17 cellular contexts compared by ENCODE assay signal in the genomic region with DNA sequence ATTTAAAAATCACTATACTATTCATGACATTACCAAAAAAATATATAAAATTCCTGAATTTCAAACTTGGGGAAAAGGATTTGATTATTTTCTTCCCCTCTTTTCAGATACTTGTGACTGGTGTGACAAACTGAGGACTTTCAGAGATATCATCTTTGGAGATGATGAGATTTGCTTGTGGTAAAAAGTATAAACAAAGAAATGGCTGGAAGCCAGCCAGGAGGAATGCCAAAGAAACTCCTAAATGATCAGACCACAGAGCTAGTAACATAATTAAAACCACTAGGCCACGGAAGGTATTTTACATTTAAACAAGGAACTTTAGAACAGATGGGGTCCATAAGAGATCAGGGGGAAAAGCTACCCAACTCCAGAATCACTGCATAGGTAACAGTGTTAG. TPM values are rescaled to one million over a fixed set of nuclear protein-coding genes. Genes with fewer than 3 reads are reported as not detected.
DNase-seq lines count a peak whose midpoint lies in the region; ATAC-seq, FAIRE-seq and TF ChIP-seq lines count a peak whose summit lies in the region.
"Had no signal": no experiment of that assay in that cellular context is flagged by ENCODE, and none has a peak within 500 bp of the region (broad histone marks: within the 10 kb centered on the region; RNA-seq: fewer than 3 reads in every experiment).

No MANE protein-coding gene starts in this region.

- no peak overlapping the region for H2AFZ ChIP-seq in HepG2 (ENCODE audit: low read length)

- BruUV-seq in HepG2 (replicated peaks; lab: Mats Ljungman, UMichigan): no TSS peak

- H3K79me2 ChIP-seq in HepG2 (ENCODE audit: insufficient read depth, low read length): no peaks in the 10 kb centered on the region

- H3K36me3 ChIP-seq in HepG2 (replicated peaks in 1 of 2; ENCODE audit: control insufficient read depth in 1 of 2, insufficient read depth in 2 of 2, low read length in 2 of 2): no peaks in the 10 kb centered on the region; a peak in 2 of 5 replicates

- H3K4me3 ChIP-seq in AG04450 (ENCODE audit: low read depth, low read length) (no peak overlapping the region), foreskin fibroblast (ENCODE audit: low read depth in 1 of 2, low read length in 2 of 2) (no peak overlapping the region), HepG2 (replicated peaks in 1 of 3; ENCODE audit: insufficient read depth in 1 of 3, low read depth in 2 of 3, low read length in 3 of 3) (no peak overlapping the region)
- H3K4me3 ChIP-seq: BLaER1, lung had no signal

- ATAC-seq in SK-N-SH treated with all-trans-retinoic acid at 6 μM for 48 hours (peak; percentile 58), HG03354 (IDR thresholded peaks at IDR 0.05; ENCODE audit: poor library complexity, severe bottlenecking, unreplicated experiment) (no peak), GM19035 (IDR thresholded peaks at IDR 0.05; ENCODE audit: unreplicated experiment) (no peak), HepG2 (no peak)
- ATAC-seq: activated naive CD8-positive, alpha-beta T cell treated with anti-CD3 and anti-CD28 coated beads, Interleukin-2, amount 50 U/mL, for 24 hours; stimulated activated effector memory CD8-positive, alpha-beta T cell treated with anti-CD3 and anti-CD28 coated beads, Interleukin-12 subunit alpha, Interleukin-12 subunit beta, amount 100 ng/mL, for 72 hours had no signal

- TF ChIP-seq POLR2A in HepG2 (IDR thresholded peaks at IDR 0.05; ENCODE audit: insufficient read depth in 1 of 2, low read depth in 2 of 2, low read length in 2 of 2): no peak

- TF ChIP-seq CTCF in AG04450 (IDR thresholded peaks at IDR 0.05; ENCODE audit: low read depth, low read length): no peak
- TF ChIP-seq CTCF in foreskin fibroblast (IDR thresholded peaks at IDR 0.05; ENCODE audit: low read depth, low read length): no peak
- no peak for TF ChIP-seq CTCF in HepG2 (CRISPR knock-in tag; IDR thresholded peaks at IDR 0.05)

- H3K27me3 ChIP-seq in AG04450 (ENCODE audit: control insufficient read depth, insufficient read depth, low read length) (no peaks in the 10 kb centered on the region), HepG2 (ENCODE audit: control insufficient read depth in 1 of 2, insufficient read depth in 2 of 2, low read length in 2 of 2) (no peaks in the 10 kb centered on the region)
- H3K27me3 ChIP-seq: BLaER1 had no signal

- no peaks in the 10 kb centered on the region for H4K20me1 ChIP-seq in HepG2 (ENCODE audit: insufficient read depth, low read length)
- H4K20me1 ChIP-seq: BLaER1 had no signal

- DNase-seq in AG04450 (ENCODE audit: low read depth, low spot score) (peak; percentile 11), EL (peak; percentile 81), foreskin fibroblast (peak; percentile 67 to 85), cerebellar cortex (ENCODE audit: low spot score) (no peak), HepG2 (ENCODE audit: low spot score) (no peak)
- DNase-seq: activated CD4-positive, CD25-positive, alpha-beta regulatory T cell; activated naive CD8-positive, alpha-beta T cell treated with anti-CD3 and anti-CD28 coated beads, Interleukin-2, amount 50 U/mL, for 24 hours; effector CD4-positive, alpha-beta T cell; hippocampal formation; NCI-H2081 had no signal

- H3K4me1 ChIP-seq in HepG2 (ENCODE audit: insufficient read depth, low read length): no peaks in the 10 kb centered on the region
- H3K4me1 ChIP-seq: BLaER1 had no signal

- no peak for TF ChIP-seq RAD21 in HepG2 (CRISPR knock-in tag; IDR thresholded peaks at IDR 0.05)

- no peak for TF ChIP-seq EP300 in HepG2 (IDR thresholded peaks at IDR 0.05; ENCODE audit: low read depth in 2 of 2, low read length in 2 of 2)
- no peak for TF ChIP-seq EP300 in HepG2 (CRISPR knock-in tag; IDR thresholded peaks at IDR 0.05; ENCODE audit: borderline replicate concordance)

- H3K9ac ChIP-seq in HepG2 (ENCODE audit: insufficient read depth, low read depth, low read length): no peak overlapping the region
- H3K9ac ChIP-seq: BLaER1, KMS-11 had no signal

- intact Hi-C loops in HepG2 (cut with micrococcal nuclease; ENCODE audit: unreplicated experiment): no loop called here

- POLR2A ChIA-PET in AG04450 (lab: Yijun Ruan, JAX): no interaction called here
- POLR2A ChIA-PET in HepG2 (lab: Yijun Ruan, JAX): no interaction called here

- WGBS in HepG2 (ENCODE audit: low lambda C conversion rate): 92% methylated on average over 1 of the region's 1 CpG

- CTCF ChIA-PET in AG04450 (lab: Charles Lee): interaction anchor here (0.7 to 4.1 kb wide), 5 partner anchors 129 to 576 kb away, joined by 3 to 70 read pairs (median 9); no protein-coding TSS in a partner anchor
- CTCF ChIA-PET in HepG2 (lab: Yijun Ruan, JAX; ENCODE audit: low intra/inter-chr PET ratio, low total read pairs): no interaction called here

- no peak overlapping the region for H3K4me2 ChIP-seq in HepG2 (ENCODE audit: low read depth, low read length)
- H3K4me2 ChIP-seq: BLaER1, KMS-11 had no signal

- in situ Hi-C loops in HepG2 (cut with HindIII; ENCODE audit: extremely low pct_ligation_motif_present, low pct_unique_long_range_greater_than_20kb): no loop called here

- no peak overlapping the region for H3K27ac ChIP-seq in AG04450 (ENCODE audit: low read depth, low read length)
- no peak overlapping the region for H3K27ac ChIP-seq in HepG2 (ENCODE audit: extremely low read length, insufficient read depth, low read length)
- H3K27ac ChIP-seq: BLaER1, KMS-11 had no signal

- FAIRE-seq in HepG2 (lab: Jason Lieb, UNC): no peak

- no peaks in the 10 kb centered on the region for H3K9me3 ChIP-seq in AG04450 (ENCODE audit: control insufficient read depth, insufficient read depth, low read length)
- no peaks in the 10 kb centered on the region for H3K9me3 ChIP-seq in HepG2 (ENCODE audit: low read length)
- H3K9me3 ChIP-seq: BLaER1 had no signal

TF ChIP-seq in HepG2, 621 proteins besides CTCF, POLR2A, EP300 and RAD21 (continues in another document):
- no peak for TF ChIP-seq NFE2L1 (CRISPR knock-in tag; IDR thresholded peaks at IDR 0.05; ENCODE audit: borderline replicate concordance)
- TF ChIP-seq, protein P1, sequence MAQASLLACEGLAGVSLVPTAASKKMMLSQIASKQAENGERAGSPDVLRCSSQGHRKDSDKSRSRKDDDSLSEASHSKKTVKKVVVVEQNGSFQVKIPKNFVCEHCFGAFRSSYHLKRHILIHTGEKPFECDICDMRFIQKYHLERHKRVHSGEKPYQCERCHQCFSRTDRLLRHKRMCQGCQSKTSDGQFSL (CRISPR knock-in tag; IDR thresholded peaks at IDR 0.05): no peak
- no peak for TF ChIP-seq ZNF703 (CRISPR knock-in tag; IDR thresholded peaks at IDR 0.05; ENCODE audit: borderline replicate concordance)

RNA-seq across cellular contexts. Expression of a gene that starts 58.7 kb away (rescaled TPM):
- 25.1 and 33.7 TPM in 2 replicates for polyA plus RNA-seq in AG04450 (2011; rRNA removed)
- polyA minus RNA-seq in AG04450 (2011; rRNA and poly(A)+ RNA removed): 45.3 and 63.5 TPM in 2 replicates
- total RNA-seq in HepG2 (2016; rRNA removed; fragmentation: Illumina TruSeq; extraction: Trizol): 33.6 and 33.8 TPM in 2 replicates
- total RNA-seq in HepG2 (2016; cell fraction: cytosol; rRNA removed; fragmentation: Illumina TruSeq; extraction: Trizol; ENCODE audit: low read depth): 11.4 and 12.2 TPM in 2 replicates
- 27.0 and 36.7 TPM in 2 replicates for total RNA-seq in HepG2 (2016; cell fraction: insoluble cytoplasmic fraction; rRNA removed; fragmentation: Illumina TruSeq; extraction: Trizol)
- 14.7 and 19.9 TPM in 2 replicates for total RNA-seq in HepG2 (2016; cell fraction: membrane; rRNA removed; fragmentation: Illumina TruSeq; extraction: Trizol)
- 64.8 and 68.2 TPM in 2 replicates for total RNA-seq in HepG2 (2016; cell fraction: nucleus; rRNA removed; fragmentation: Illumina TruSeq; extraction: Trizol)
- polyA plus RNA-seq in HepG2 (2011; rRNA removed): 10.1 and 15.5 TPM in 2 replicates
- polyA plus RNA-seq in HepG2 (2011; cell fraction: cytosol; rRNA removed): 5.4 and 8.6 TPM in 2 replicates
- 6.7 and 7.9 TPM in 2 replicates for polyA plus RNA-seq in HepG2 (2011; cell fraction: nucleus; rRNA removed)
- polyA plus RNA-seq in HepG2 (2012): 9.8 and 13.4 TPM in 2 replicates
- polyA plus RNA-seq in HepG2 (2016; cell fraction: cytosol; fragmentation: Illumina TruSeq; extraction: Trizol; ENCODE audit: low read depth): 2.1 and 2.5 TPM in 2 replicates
- 16.3 and 17.1 TPM in 2 replicates for polyA plus RNA-seq in HepG2 (2016; cell fraction: insoluble cytoplasmic fraction; fragmentation: Illumina TruSeq; extraction: Trizol; ENCODE audit: low read depth)
- 6.5 and 7.5 TPM in 2 replicates for polyA plus RNA-seq in HepG2 (2016; cell fraction: membrane; fragmentation: Illumina TruSeq; extraction: Trizol; ENCODE audit: low read depth)
- 23.4 and 27.6 TPM in 2 replicates for polyA plus RNA-seq in HepG2 (2016; cell fraction: nucleus; fragmentation: Illumina TruSeq; extraction: Trizol; ENCODE audit: insufficient read depth, low read depth)
- 45.3 and 46.7 TPM in 2 replicates for polyA minus RNA-seq in HepG2 (2011; rRNA and poly(A)+ RNA removed; ENCODE audit: low replicate concordance)
- 16.9 and 20.0 TPM in 2 replicates for polyA minus RNA-seq in HepG2 (2011; cell fraction: cytosol; rRNA and poly(A)+ RNA removed)
- polyA minus RNA-seq in HepG2 (2011; cell fraction: nucleus; rRNA and poly(A)+ RNA removed): 90.6 and 114 TPM in 2 replicates

RNA-seq across cellular contexts. Expression of a gene that starts 58.9 kb away (rescaled TPM):
- polyA plus RNA-seq in AG04450 (2011; rRNA removed) (14.5 and 20.3 TPM in 2 replicates), HepG2 (2011; rRNA removed) (5.6 and 7.6 TPM in 2 replicates)
- polyA minus RNA-seq in AG04450 (2011; rRNA and poly(A)+ RNA removed): 53.3 and 74.7 TPM in 2 replicates
- total RNA-seq in HepG2 (2016; rRNA removed; fragmentation: Illumina TruSeq; extraction: Trizol): 31.7 and 37.7 TPM in 2 replicates
- total RNA-seq in HepG2 (2016; cell fraction: cytosol; rRNA removed; fragmentation: Illumina TruSeq; extraction: Trizol; ENCODE audit: low read depth): 3.3 and 4.1 TPM in 2 replicates
- total RNA-seq in HepG2 (2016; cell fraction: insoluble cytoplasmic fraction; rRNA removed; fragmentation: Illumina TruSeq; extraction: Trizol): 30.9 and 34.7 TPM in 2 replicates
- total RNA-seq in HepG2 (2016; cell fraction: membrane; rRNA removed; fragmentation: Illumina TruSeq; extraction: Trizol): 4.1 and 6.3 TPM in 2 replicates
- total RNA-seq in HepG2 (2016; cell fraction: nucleus; rRNA removed; fragmentation: Illumina TruSeq; extraction: Trizol): 55.4 and 59.6 TPM in 2 replicates
- 2.5 and 2.7 TPM in 2 replicates for polyA plus RNA-seq in HepG2 (2011; cell fraction: cytosol; rRNA removed)
- polyA plus RNA-seq in HepG2 (2011; cell fraction: nucleus; rRNA removed): 14.1 and 20.4 TPM in 2 replicates
- 7.7 and 9.3 TPM in 2 replicates for polyA plus RNA-seq in HepG2 (2012)
- polyA plus RNA-seq in HepG2 (2016; cell fraction: cytosol; fragmentation: Illumina TruSeq; extraction: Trizol; ENCODE audit: low read depth): 0.33 and 0.52 TPM in 2 replicates
- polyA plus RNA-seq in HepG2 (2016; cell fraction: insoluble cytoplasmic fraction; fragmentation: Illumina TruSeq; extraction: Trizol; ENCODE audit: low read depth): 17.8 and 20.6 TPM in 2 replicates
- polyA plus RNA-seq in HepG2 (2016; cell fraction: membrane; fragmentation: Illumina TruSeq; extraction: Trizol; ENCODE audit: low read depth): 0.93 and 0.98 TPM in 2 replicates
- polyA plus RNA-seq in HepG2 (2016; cell fraction: nucleus; fragmentation: Illumina TruSeq; extraction: Trizol; ENCODE audit: insufficient read depth, low read depth): 34.5 and 36.4 TPM in 2 replicates
- 47.4 and 47.9 TPM in 2 replicates for polyA minus RNA-seq in HepG2 (2011; rRNA and poly(A)+ RNA removed; ENCODE audit: low replicate concordance)
- polyA minus RNA-seq in HepG2 (2011; cell fraction: cytosol; rRNA and poly(A)+ RNA removed): 7.7 and 8.6 TPM in 2 replicates
- polyA minus RNA-seq in HepG2 (2011; cell fraction: nucleus; rRNA and poly(A)+ RNA removed): 143 and 163 TPM in 2 replicates

Comparison
In these comparisons a context has a peak if more than half of its experiments do, and no peak if none do; other contexts are left out.
1. DNase-seq: peak in AG04450 (single experiment), EL (single experiment) and foreskin fibroblast (2 of 2); none in cerebellar cortex (single experiment) and HepG2 (single experiment).